In the genomic region with DNA sequence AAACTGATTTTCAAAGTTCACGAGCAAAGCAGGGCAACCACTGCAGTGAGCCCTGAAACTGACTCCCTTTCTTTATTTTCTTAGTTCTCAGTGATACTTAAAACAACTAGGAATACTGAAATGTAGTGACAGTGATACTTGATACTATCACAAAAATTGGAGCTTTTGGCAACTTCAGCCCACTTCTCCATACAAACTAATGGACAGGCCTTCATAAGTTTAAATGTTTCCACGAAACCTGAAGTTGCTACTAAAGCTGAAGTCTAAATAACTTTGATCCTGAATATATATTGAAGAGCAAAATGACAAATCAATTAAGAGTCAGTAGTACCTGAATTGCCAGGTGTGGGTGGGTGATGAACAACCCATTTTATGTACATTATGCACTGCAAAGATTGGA, we compare ENCODE assay signal across 19 cellular contexts. TPM values are rescaled to one million over a fixed set of nuclear protein-coding genes. Genes with fewer than 3 reads are reported as not detected.
"Had no signal": no experiment of that assay in that cellular context is flagged by ENCODE, and none has a peak within 500 bp of the region (broad histone marks: within the 10 kb centered on the region; RNA-seq: fewer than 3 reads in every experiment).

No MANE protein-coding gene starts in this region.

- H3K9me3 Mint-ChIP-seq: activated naive CD8-positive, alpha-beta T cell treated with anti-CD3 and anti-CD28 coated beads, Interleukin-2, amount 10 ng/mL, durations not matched to agents 7 days and 5 days; activated T-cell treated with anti-CD3 and anti-CD28 coated beads, Interleukin-2, amount 50 U/mL, for 24 hours had no signal

- H3K27ac ChIP-seq: cardiac muscle cell, esophagus squamous epithelium had no signal

- H3K9me3 ChIP-seq: esophagus squamous epithelium had no signal

- DNase-seq: activated CD4-positive, alpha-beta T cell treated with anti-CD3 and anti-CD28 coated beads for 1 hour; activated CD4-positive, alpha-beta T cell treated with anti-CD3 and anti-CD28 coated beads, Interleukin-2, amount 50 U/mL, for 48 hours; activated CD8-positive, alpha-beta memory T cell treated with anti-CD3 and anti-CD28 coated beads, Interleukin-2, amount 10 ng/mL, durations not matched to agents 7 days and 5 days; activated effector memory CD4-positive, alpha-beta T cell treated with anti-CD3 and anti-CD28 coated beads, Interleukin-2, amount 50 U/mL, for 16 hours; activated naive CD8-positive, alpha-beta T cell treated with anti-CD3 and anti-CD28 coated beads, Interleukin-2, amount 10 ng/mL, durations not matched to agents 7 days and 5 days; activated T-cell treated with anti-CD3 and anti-CD28 coated beads, Interleukin-2, amount 50 U/mL, for 24 hours; aorta; esophagus squamous epithelium; foreskin fibroblast; head of caudate nucleus; left ventricle myocardium superior; occipital lobe; stimulated activated CD4-positive, alpha-beta T cell treated with anti-CD3 and anti-CD28 coated beads, Interleukin-4, amount 100 ng/mL, for 1 hour; stimulated activated CD8-positive, alpha-beta memory T cell treated with anti-CD3 and anti-CD28 coated beads, Interleukin-4, amount 100 ng/mL, for 48 hours; stimulated activated naive CD8-positive, alpha-beta T cell treated with anti-CD3 and anti-CD28 coated beads, Interleukin-15, Interleukin-2, amounts not matched to agents 100 U/mL and 50 U/mL, for 24 hours; SW 1271; T-helper 9 cell had no signal

- H3K36me3 Mint-ChIP-seq: activated CD8-positive, alpha-beta memory T cell treated with anti-CD3 and anti-CD28 coated beads, Interleukin-2, amount 10 ng/mL, durations not matched to agents 7 days and 5 days; activated naive CD8-positive, alpha-beta T cell treated with anti-CD3 and anti-CD28 coated beads, Interleukin-2, amount 10 ng/mL, durations not matched to agents 7 days and 5 days had no signal

- H3K4me3 Mint-ChIP-seq: activated CD8-positive, alpha-beta memory T cell treated with anti-CD3 and anti-CD28 coated beads, Interleukin-2, amount 10 ng/mL, durations not matched to agents 7 days and 5 days; activated naive CD8-positive, alpha-beta T cell treated with anti-CD3 and anti-CD28 coated beads, Interleukin-2, amount 10 ng/mL, durations not matched to agents 7 days and 5 days; activated T-cell treated with anti-CD3 and anti-CD28 coated beads, Interleukin-2, amount 50 U/mL, for 24 hours had no signal

- H3K4me3 ChIP-seq: cardiac muscle cell, esophagus squamous epithelium had no signal

- ATAC-seq: activated CD8-positive, alpha-beta memory T cell treated with anti-CD3 and anti-CD28 coated beads, Interleukin-2, amount 10 ng/mL, durations not matched to agents 7 days and 5 days; left ventricle myocardium superior; stimulated activated naive CD8-positive, alpha-beta T cell treated with anti-CD3 and anti-CD28 coated beads, Interleukin-15, Interleukin-2, amounts not matched to agents 100 U/mL and 50 U/mL, for 24 hours had no signal

- H3K27ac Mint-ChIP-seq: activated naive CD8-positive, alpha-beta T cell treated with anti-CD3 and anti-CD28 coated beads, Interleukin-2, amount 10 ng/mL, durations not matched to agents 7 days and 5 days; activated T-cell treated with anti-CD3 and anti-CD28 coated beads, Interleukin-2, amount 50 U/mL, for 24 hours had no signal

- H3K36me3 ChIP-seq: cardiac muscle cell, esophagus squamous epithelium had no signal

RNA-seq across cellular contexts. Expression of a gene that starts 10.0 kb away (rescaled TPM):
- total RNA-seq: activated naive CD8-positive, alpha-beta T cell treated with anti-CD3 and anti-CD28 coated beads, Interleukin-2, amount 10 ng/mL, durations not matched to agents 7 days and 5 days; kidney epithelial cell had no signal
- polyA plus RNA-seq: cardiac muscle cell had no signal
